13 cellular contexts compared by ENCODE assay signal in genomic region chr18:13232060-13232917, GRCh38. TPM values are rescaled to one million over a fixed set of nuclear protein-coding genes. Genes with fewer than 3 reads are reported as not detected.
DNase-seq lines count a peak whose midpoint lies in the region; ATAC-seq and TF ChIP-seq lines count a peak whose summit lies in the region.
"Had no signal": no experiment of that assay in that cellular context is flagged by ENCODE, and none has a peak within 500 bp of the region (broad histone marks: within the 10 kb centered on the region; RNA-seq: fewer than 3 reads in every experiment).

No MANE protein-coding gene starts in this region.

- ATAC-seq in left cardiac atrium (peak; percentile 75 to 77), GM19463 (IDR thresholded peaks at IDR 0.05; ENCODE audit: unreplicated experiment) (no peak), GM21576 (IDR thresholded peaks at IDR 0.05; ENCODE audit: unreplicated experiment) (no peak)
- ATAC-seq: CD8-positive, alpha-beta T cell had no signal

- DNase-seq in C1 segment of cervical spinal cord (lab: John Stamatoyannopoulos, UW), result peak in 8 of 14 donors; percentile 12 to 67 (median 38)
- DNase-seq in left cardiac atrium, result peak; percentile 77
- peak; percentile 64 for DNase-seq in putamen (ENCODE audit: low spot score)
- no peak for DNase-seq in NCI-H2107 (lab: John Stamatoyannopoulos, UW)
- DNase-seq in foreskin melanocyte, result no peak
- DNase-seq: IMR-90, mesenchymal stem cell, NCI-H1105 treated with DMSO at 0.1 percent for 48 hours, NCI-H446 treated with DMSO at 0.1 percent for 48 hours had no signal

- intact Hi-C loops in left cardiac atrium (cut with DNase I), result loop anchor here in 1 of 2 donors (5.0 kb wide), 1 partner anchor 145 kb away; no protein-coding TSS in a partner anchor

TF ChIP-seq in PFSK-1, 5 proteins besides CTCF, POLR2A, EP300 and RAD21:
- TF ChIP-seq POLR2AphosphoS5 (IDR thresholded peaks at IDR 0.05; ENCODE audit: low read depth, low read length) (no peak), SIN3A (IDR thresholded peaks at IDR 0.05; ENCODE audit: borderline replicate concordance, insufficient read depth, low read length) (no peak), TAF1 (IDR thresholded peaks at IDR 0.05; ENCODE audit: borderline replicate concordance, insufficient read depth, low read length) (no peak), FOXP2 (optimal IDR thresholded peaks at IDR 0.05; ENCODE audit: borderline replicate concordance, extremely low read depth, extremely low read length, insufficient read depth) (peak; percentile 85)
- TF ChIP-seq, protein P1, sequence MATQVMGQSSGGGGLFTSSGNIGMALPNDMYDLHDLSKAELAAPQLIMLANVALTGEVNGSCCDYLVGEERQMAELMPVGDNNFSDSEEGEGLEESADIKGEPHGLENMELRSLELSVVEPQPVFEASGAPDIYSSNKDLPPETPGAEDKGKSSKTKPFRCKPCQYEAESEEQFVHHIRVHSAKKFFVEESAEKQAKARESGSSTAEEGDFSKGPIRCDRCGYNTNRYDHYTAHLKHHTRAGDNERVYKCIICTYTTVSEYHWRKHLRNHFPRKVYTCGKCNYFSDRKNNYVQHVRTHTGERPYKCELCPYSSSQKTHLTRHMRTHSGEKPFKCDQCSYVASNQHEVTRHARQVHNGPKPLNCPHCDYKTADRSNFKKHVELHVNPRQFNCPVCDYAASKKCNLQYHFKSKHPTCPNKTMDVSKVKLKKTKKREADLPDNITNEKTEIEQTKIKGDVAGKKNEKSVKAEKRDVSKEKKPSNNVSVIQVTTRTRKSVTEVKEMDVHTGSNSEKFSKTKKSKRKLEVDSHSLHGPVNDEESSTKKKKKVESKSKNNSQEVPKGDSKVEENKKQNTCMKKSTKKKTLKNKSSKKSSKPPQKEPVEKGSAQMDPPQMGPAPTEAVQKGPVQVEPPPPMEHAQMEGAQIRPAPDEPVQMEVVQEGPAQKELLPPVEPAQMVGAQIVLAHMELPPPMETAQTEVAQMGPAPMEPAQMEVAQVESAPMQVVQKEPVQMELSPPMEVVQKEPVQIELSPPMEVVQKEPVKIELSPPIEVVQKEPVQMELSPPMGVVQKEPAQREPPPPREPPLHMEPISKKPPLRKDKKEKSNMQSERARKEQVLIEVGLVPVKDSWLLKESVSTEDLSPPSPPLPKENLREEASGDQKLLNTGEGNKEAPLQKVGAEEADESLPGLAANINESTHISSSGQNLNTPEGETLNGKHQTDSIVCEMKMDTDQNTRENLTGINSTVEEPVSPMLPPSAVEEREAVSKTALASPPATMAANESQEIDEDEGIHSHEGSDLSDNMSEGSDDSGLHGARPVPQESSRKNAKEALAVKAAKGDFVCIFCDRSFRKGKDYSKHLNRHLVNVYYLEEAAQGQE (IDR thresholded peaks at IDR 0.05; ENCODE audit: insufficient read depth in 1 of 2, low read depth in 2 of 2, low read length in 2 of 2), result no peak

RNA-seq across cellular contexts. Expression of gene LDLRAD4, which starts 13.7 kb away (rescaled TPM):
- 32.5 TPM for polyA plus RNA-seq in PFSK-1 (2012; ENCODE audit: insufficient read length, low read depth)
- 10 to 100 TPM; 28.9 to 80.2 TPM for total RNA-seq in left cardiac atrium
- total RNA-seq: IMR-90 had no signal
- polyA plus RNA-seq: IMR-90 had no signal

Comparison
In these comparisons a context has a peak if more than half of its experiments do, and no peak if none do; other contexts are left out.
1. DNase-seq: peak in C1 segment of cervical spinal cord (8 of 14), left cardiac atrium (single experiment) and putamen (single experiment); none in NCI-H2107 (single experiment) and foreskin melanocyte (single experiment).
2. ATAC-seq: peak in left cardiac atrium (2 of 2); none in GM19463 (single experiment) and GM21576 (single experiment).